ENCODE assay signal across 15 cellular contexts in the genomic region with DNA sequence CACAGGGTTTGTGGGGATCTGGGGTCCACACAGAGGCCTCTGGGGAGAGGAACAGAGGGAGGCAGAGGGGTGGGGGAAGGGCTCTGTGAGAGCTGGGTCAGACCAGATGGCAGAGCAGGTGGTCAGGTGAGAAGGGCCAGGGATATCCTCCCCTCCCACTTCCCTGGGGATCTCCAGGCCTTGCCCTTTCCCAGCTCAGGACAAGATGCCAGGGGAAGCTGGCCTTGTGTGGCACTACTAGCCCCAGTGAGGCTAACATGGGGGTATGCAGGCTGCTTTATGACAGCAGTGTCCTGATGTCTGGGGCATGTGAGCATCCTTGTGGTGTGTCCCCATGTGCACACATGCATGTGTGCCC. TPM values are rescaled to one million over a fixed set of nuclear protein-coding genes. Genes with fewer than 3 reads are reported as not detected.
DNase-seq lines count a peak whose midpoint lies in the region; ATAC-seq lines count a peak whose summit lies in the region.
"Had no signal": no experiment of that assay in that cellular context is flagged by ENCODE, and none has a peak within 500 bp of the region (broad histone marks: within the 10 kb centered on the region; RNA-seq: fewer than 3 reads in every experiment).

No MANE protein-coding gene starts in this region.

- peaks cover 7% of the 10 kb centered on the region for H3K9me3 Mint-ChIP-seq in activated naive CD8-positive, alpha-beta T cell treated with anti-CD3 and anti-CD28 coated beads for 36 hours
- H3K9me3 Mint-ChIP-seq in naive B cell, result peaks cover 0 to 6% (median 0%) of the 10 kb centered on the region in 7 donors
- H3K9me3 Mint-ChIP-seq: CD8-positive, alpha-beta memory T cell had no signal

- ATAC-seq in naive B cell (ENCODE audit: low read depth in 2 of 2) (no peak), GM21367 (IDR thresholded peaks at IDR 0.05; ENCODE audit: unreplicated experiment) (no peak)

- DNase-seq in NCI-H82 (lab: John Stamatoyannopoulos, UW) (peak; percentile 4), NCI-H82 treated with DMSO at 0.1 percent for 48 hours (lab: John Stamatoyannopoulos, UW; ENCODE audit: unreplicated experiment) (no peak), DMS 273 (lab: John Stamatoyannopoulos, UW; ENCODE audit: unreplicated experiment) (peak; percentile 67), naive B cell (no peak), T-helper 9 cell (no peak), NCI-H128 (lab: John Stamatoyannopoulos, UW; ENCODE audit: unreplicated experiment) (no peak)
- no peak for DNase-seq in activated naive CD8-positive, alpha-beta T cell treated with anti-CD3 and anti-CD28 coated beads for 36 hours
- DNase-seq: activated T-cell treated with anti-CD3 and anti-CD28 coated beads, Interleukin-2, amount 50 U/mL, for 48 hours; NCI-H1436 treated with DMSO at 0.1 percent for 48 hours; NCI-H446 treated with DMSO at 0.1 percent for 48 hours had no signal

- H3K4me1 Mint-ChIP-seq in activated naive CD8-positive, alpha-beta T cell treated with anti-CD3 and anti-CD28 coated beads for 36 hours, result peaks cover 28% of the 10 kb centered on the region
- H3K4me1 Mint-ChIP-seq in naive B cell, result peaks cover 6 to 17% (median 7%) of the 10 kb centered on the region in 3 donors

- peaks cover 6% of the 10 kb centered on the region for H3K36me3 Mint-ChIP-seq in activated naive CD8-positive, alpha-beta T cell treated with anti-CD3 and anti-CD28 coated beads for 36 hours
- H3K36me3 Mint-ChIP-seq in naive B cell, result no peaks in the 10 kb centered on the region
- H3K36me3 Mint-ChIP-seq: CD8-positive, alpha-beta memory T cell had no signal

- peaks cover 10% of the 10 kb centered on the region for H3K27me3 Mint-ChIP-seq in activated naive CD8-positive, alpha-beta T cell treated with anti-CD3 and anti-CD28 coated beads for 36 hours
- H3K27me3 Mint-ChIP-seq in naive B cell, result peaks cover 8 to 20% (median 11%) of the 10 kb centered on the region in 3 donors

- H3K4me3 Mint-ChIP-seq in activated naive CD8-positive, alpha-beta T cell treated with anti-CD3 and anti-CD28 coated beads for 36 hours, result no peak overlapping the region
- H3K4me3 Mint-ChIP-seq in naive B cell, result peak overlapping the region in 1 of 8 donors; percentile 55
- H3K4me3 Mint-ChIP-seq: CD8-positive, alpha-beta memory T cell had no signal

- H3K27ac Mint-ChIP-seq in activated naive CD8-positive, alpha-beta T cell treated with anti-CD3 and anti-CD28 coated beads for 36 hours, result peak overlapping the region; percentile 72
- peak overlapping the region in 4 of 6 donors; percentile 56 to 88 (median 61) for H3K27ac Mint-ChIP-seq in naive B cell

RNA-seq across cellular contexts. Expression of a gene that starts 51.4 kb away (rescaled TPM):
- not detected for total RNA-seq in activated naive CD8-positive, alpha-beta T cell treated with anti-CD3 and anti-CD28 coated beads for 36 hours
- under 1 TPM in 1 of 6 donors, not detected in 5; 0.25 TPM for polyA plus RNA-seq in naive B cell (ENCODE audit: low read depth in 6 of 6)
- total RNA-seq: dermis blood vessel endothelial cell, hepatocyte, SK-MEL-5 had no signal
- polyA plus RNA-seq: CD8-positive, alpha-beta memory T cell; hepatocyte had no signal

Comparison
In these comparisons a context has a peak if more than half of its experiments do, and no peak if none do; other contexts are left out.
1. DNase-seq: peak in NCI-H82 (single experiment) and DMS 273 (single experiment); none in NCI-H82 treated with DMSO at 0.1 percent for 48 hours (single experiment), activated naive CD8-positive, alpha-beta T cell treated with anti-CD3 and anti-CD28 coated beads for 36 hours (single experiment), naive B cell (single experiment), T-helper 9 cell (single experiment) and NCI-H128 (single experiment).